8 cellular contexts compared by ENCODE assay signal in the genomic region with DNA sequence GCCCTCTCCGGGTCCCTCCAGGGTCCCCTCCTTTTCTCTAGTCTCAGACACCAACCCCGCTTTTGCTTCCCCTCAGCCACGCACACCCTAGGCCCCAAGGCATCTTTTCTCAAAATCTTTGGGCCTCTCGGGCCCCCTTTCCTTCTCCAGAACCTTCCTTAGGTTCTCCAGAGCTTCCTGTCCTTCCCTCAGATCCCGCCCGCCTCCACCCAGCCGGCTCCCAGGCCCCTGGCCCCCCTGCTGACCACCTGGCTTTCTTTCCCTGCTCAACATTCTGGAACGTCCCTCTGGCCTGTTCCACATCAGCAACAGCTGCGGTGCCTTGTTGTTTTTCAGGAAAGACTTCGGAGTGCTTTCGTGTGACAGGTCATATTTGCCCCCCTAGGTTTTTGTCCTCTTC. TPM values are rescaled to one million over a fixed set of nuclear protein-coding genes. Genes with fewer than 3 reads are reported as not detected.
A peak's percentile ranks its signal among the peaks of the same experiment; 100 is the strongest.
DNase-seq lines count a peak whose midpoint lies in the region; ATAC-seq and TF ChIP-seq lines count a peak whose summit lies in the region.

No MANE protein-coding gene starts in this region.

- peak overlapping the region; percentile 59 for H3K4me2 ChIP-seq in trophoblast cell (ENCODE audit: low read length)

- H3K4me1 ChIP-seq in SJCRH30, result peaks cover 9% of the 10 kb centered on the region; the same call in 1 of the 2 replicates
- H3K4me1 ChIP-seq in trophoblast cell (ENCODE audit: control insufficient read depth in 1 of 2, insufficient read depth in 2 of 2, low read length in 2 of 2), result peaks cover 22 to 26% of the 10 kb centered on the region in 2 experiments

- H3K4me3 ChIP-seq in SJCRH30 (peak overlapping the region; percentile 78), fibroblast of pulmonary artery (replicated peaks; ENCODE audit: low read depth, low read length) (peak overlapping the region; percentile 67), trophoblast cell (ENCODE audit: low read depth, low read length) (no peak overlapping the region)

- peaks cover 11% of the 10 kb centered on the region for H3K36me3 ChIP-seq in SJCRH30
- H3K36me3 ChIP-seq in trophoblast cell (ENCODE audit: control insufficient read depth in 1 of 2, insufficient read depth in 2 of 2, low read length in 2 of 2), result peaks cover 12 to 22% of the 10 kb centered on the region in 2 experiments

- H3K27me3 ChIP-seq in SJCRH30 (0 out of 2 replicates have a peak, but pooled peaks cover 6% of the 10 kb centered on the region), trophoblast cell (ENCODE audit: insufficient read depth, low read length) (no peaks in the 10 kb centered on the region)

- ATAC-seq in HG02938 (IDR thresholded peaks at IDR 0.05; ENCODE audit: unreplicated experiment), result no peak

- no peak overlapping the region for H4K8ac ChIP-seq in trophoblast cell (ENCODE audit: low read depth, low read length)

- peaks cover 9% of the 10 kb centered on the region for H3K79me2 ChIP-seq in trophoblast cell (ENCODE audit: control insufficient read depth, insufficient read depth, low read length, poor library complexity)

- H3K27ac ChIP-seq in SJCRH30 (peak overlapping the region; percentile 28; the same call in 1 of the 2 replicates), trophoblast cell (ENCODE audit: low read depth, low read length) (no peak overlapping the region)

- no peak overlapping the region for H3K9ac ChIP-seq in trophoblast cell (ENCODE audit: low read length)

- H3K9me3 ChIP-seq in SJCRH30 (replicated peaks) (no peaks in the 10 kb centered on the region), trophoblast cell (ENCODE audit: insufficient read depth, low read depth, low read length) (no peaks in the 10 kb centered on the region)

- H3K79me1 ChIP-seq in trophoblast cell (ENCODE audit: low read length), result peaks cover 10% of the 10 kb centered on the region

- no peak overlapping the region for H4K91ac ChIP-seq in trophoblast cell (ENCODE audit: low read depth, low read length)

- H2BK5ac ChIP-seq in trophoblast cell (ENCODE audit: low read depth, low read length, poor library complexity), result no peak overlapping the region

- peak overlapping the region; percentile 92 for H3K18ac ChIP-seq in trophoblast cell (ENCODE audit: low read length)

- no peak overlapping the region for H3K23ac ChIP-seq in trophoblast cell (ENCODE audit: low read length)

- H2AFZ ChIP-seq in trophoblast cell (ENCODE audit: insufficient read depth, low read length, poor library complexity), result no peak overlapping the region

- H2BK120ac ChIP-seq in trophoblast cell (ENCODE audit: insufficient read depth, low read length, poor library complexity), result no peak overlapping the region

- TF ChIP-seq CTCF in fibroblast of pulmonary artery (IDR thresholded peaks at IDR 0.05; ENCODE audit: low read length, missing control alignments), result no peak

- H2AK5ac ChIP-seq in trophoblast cell (ENCODE audit: low read length), result no peak overlapping the region

- DNase-seq in ELF-1 (ENCODE audit: low read depth, low spot score) (peak; percentile 41), SJCRH30 (peak; percentile 61 to 68), fibroblast of pulmonary artery (ENCODE audit: low read depth) (no peak), trophoblast cell (no peak), HT-29 (ENCODE audit: low spot score) (no peak), activated gamma-delta T cell treated with Interleukin-2 at 50 U/mL for 16 hours (no peak)
- no peak for DNase-seq in activated CD4-positive, alpha-beta T cell treated with anti-CD3 and anti-CD28 coated beads for 1 hour

- H3K14ac ChIP-seq in trophoblast cell (ENCODE audit: low read length), result no peak overlapping the region

- peak overlapping the region; percentile 84 for H3K4ac ChIP-seq in trophoblast cell (ENCODE audit: low read depth, low read length)

- WGBS in trophoblast cell (ENCODE audit: extremely low coverage, insufficient coverage, insufficient read length), result no CpG with 5 or more reads among the region's 11 CpGs

- peak overlapping the region; percentile 11 for H2BK12ac ChIP-seq in trophoblast cell (ENCODE audit: low read length)

- H4K12ac ChIP-seq in trophoblast cell (ENCODE audit: low read depth, low read length), result no peak overlapping the region

RNA-seq across cellular contexts. Expression of a gene that starts 1.2 kb away (rescaled TPM):
- 31.6 and 31.8 TPM in 2 replicates for total RNA-seq in SJCRH30 (2014; rRNA removed; shearing (Covaris generic))
- 33.2 and 34.4 TPM in 2 replicates for polyA plus RNA-seq in trophoblast cell (2013)
- 22.9 and 30.0 TPM in 2 replicates for total RNA-seq in HT-29 (2014; rRNA removed; shearing (Covaris generic))

RNA-seq across cellular contexts. Expression of a gene that starts 35.3 kb away (rescaled TPM):
- 0.14 and 0.15 TPM in 2 replicates for total RNA-seq in SJCRH30 (2014; rRNA removed; shearing (Covaris generic))
- polyA plus RNA-seq in trophoblast cell (2013), result 45.3 and 46.7 TPM in 2 replicates
- total RNA-seq in HT-29 (2014; rRNA removed; shearing (Covaris generic)), result 170 and 192 TPM in 2 replicates

RNA-seq across cellular contexts. Expression of a gene that starts 39.9 kb away (rescaled TPM):
- total RNA-seq in SJCRH30 (2014; rRNA removed; shearing (Covaris generic)), result 5.8 and 6.2 TPM in 2 replicates
- polyA plus RNA-seq in trophoblast cell (2013), result 6.1 and 6.5 TPM in 2 replicates
- total RNA-seq in HT-29 (2014; rRNA removed; shearing (Covaris generic)), result 16.8 and 20.0 TPM in 2 replicates

Comparison
In these comparisons a context has a peak if more than half of its experiments do, and no peak if none do; other contexts are left out.
1. DNase-seq: peak in ELF-1 (single experiment) and SJCRH30 (2 of 2); none in fibroblast of pulmonary artery (single experiment), trophoblast cell (0 of 2), HT-29 (single experiment), activated gamma-delta T cell treated with Interleukin-2 at 50 U/mL for 16 hours (single experiment) and activated CD4-positive, alpha-beta T cell treated with anti-CD3 and anti-CD28 coated beads for 1 hour (single experiment).
2. RNA of a gene that starts 35.3 kb away (total RNA-seq): 170 to 192 TPM in HT-29; 0.14 to 0.15 TPM in SJCRH30; every median in the first group is over 100 times any median in the second.